8 cellular contexts compared by ENCODE assay signal in the genomic region with DNA sequence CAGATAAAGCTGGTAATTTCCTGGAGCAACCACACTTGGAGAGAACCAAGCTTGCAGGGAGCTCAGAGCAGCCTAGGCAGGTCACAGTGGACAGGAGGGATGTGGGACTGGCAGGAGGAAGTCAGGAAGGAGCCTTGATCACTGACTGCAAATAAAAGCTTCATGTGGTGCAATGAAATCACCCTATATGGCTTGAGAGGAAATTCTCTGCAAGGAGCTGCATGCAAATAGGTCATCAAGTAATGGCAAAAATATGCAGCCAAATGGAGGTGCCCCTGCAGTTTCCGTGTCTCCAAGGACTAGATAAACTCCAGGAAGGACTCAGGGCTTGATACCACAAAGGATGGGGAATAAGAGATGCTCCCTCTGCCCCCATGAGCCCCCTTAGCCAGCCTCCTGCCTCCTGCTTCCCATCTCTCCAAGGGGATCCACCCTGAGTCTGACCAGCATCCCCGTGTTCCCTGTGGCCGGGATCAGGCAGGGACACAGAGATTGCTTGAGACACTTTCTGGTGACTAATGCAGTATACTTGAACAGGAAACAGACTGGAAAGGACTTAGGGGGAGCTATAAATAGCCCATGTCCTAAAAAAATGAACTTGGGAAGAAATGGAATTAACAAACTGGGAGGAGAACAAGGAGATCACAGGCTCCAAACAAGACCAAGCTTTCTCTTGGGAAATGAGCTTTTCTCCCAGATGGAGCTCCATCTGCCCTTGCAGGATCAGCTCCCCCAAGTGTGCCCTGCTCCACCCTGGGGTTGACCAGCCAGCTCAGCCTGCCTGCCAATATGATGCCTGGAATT. TPM values are rescaled to one million over a fixed set of nuclear protein-coding genes. Genes with fewer than 3 reads are reported as not detected.
A peak's percentile ranks its signal among the peaks of the same experiment; 100 is the strongest.
DNase-seq lines count a peak whose midpoint lies in the region; ATAC-seq and TF ChIP-seq lines count a peak whose summit lies in the region.

No MANE protein-coding gene starts in this region.

- peak overlapping the region; percentile 96 for H3K27ac ChIP-seq in mesodermal cell (ENCODE audit: low read depth, low read length, severe bottlenecking)

- TF ChIP-seq CTCF in choroid plexus epithelial cell (conservative IDR thresholded peaks at IDR 0.05; ENCODE audit: low read depth, low read length) = no peak

- no peaks in the 10 kb centered on the region for H3K36me3 ChIP-seq in mesodermal cell (ENCODE audit: control insufficient read depth, insufficient read depth, low read length)

- H3K4me3 ChIP-seq in choroid plexus epithelial cell (ENCODE audit: low read depth, low read length) = peak overlapping the region; percentile 17
- peak overlapping the region; percentile 6 for H3K4me3 ChIP-seq in mesodermal cell (ENCODE audit: extremely low read depth, insufficient read depth, low read length, poor library complexity, severe bottlenecking)

- DNase-seq in D341Med (ENCODE audit: low spot score) (peak; percentile 56), NCI-H526 treated with DMSO at 0.1 percent for 48 hours (lab: John Stamatoyannopoulos, UW) (peak; percentile 15), choroid plexus epithelial cell (ENCODE audit: low read depth) (peak; percentile 92), COR-L47 (lab: John Stamatoyannopoulos, UW) (no peak), NCI-H128 (lab: John Stamatoyannopoulos, UW; ENCODE audit: unreplicated experiment) (no peak)
- no peak for DNase-seq in activated CD4-positive, CD25-positive, alpha-beta regulatory T cell treated with anti-CD3 and anti-CD28 coated beads, Interleukin-2, amount 50 U/mL, for 72 hours

- no peak for ATAC-seq in GM18498 (IDR thresholded peaks at IDR 0.05; ENCODE audit: unreplicated experiment)

- H3K9me3 ChIP-seq in mesodermal cell (ENCODE audit: control insufficient read depth, low read length) = no peaks in the 10 kb centered on the region

- H3K4me1 ChIP-seq in mesodermal cell (ENCODE audit: control insufficient read depth, insufficient read depth, low read length, poor library complexity, severe bottlenecking) = peaks cover 49% of the 10 kb centered on the region

- WGBS in mesodermal cell (ENCODE audit: insufficient coverage in 2 of 2), 2 experiments = 31 to 36% methylated on average over 3 of the region's 3 CpGs

RNA-seq across cellular contexts. Expression of gene MICAL2, which starts 23.9 kb away (rescaled TPM):
- 99.2 TPM for polyA plus RNA-seq in mesodermal cell (2013, experiment 1 of 2)
- polyA plus RNA-seq in mesodermal cell (2013, experiment 2 of 2) = 85.1 TPM

Comparison
In these comparisons a context has a peak if more than half of its experiments do, and no peak if none do; other contexts are left out.
1. DNase-seq: peak in D341Med (single experiment), NCI-H526 treated with DMSO at 0.1 percent for 48 hours (single experiment) and choroid plexus epithelial cell (single experiment); none in COR-L47 (single experiment), NCI-H128 (single experiment) and activated CD4-positive, CD25-positive, alpha-beta regulatory T cell treated with anti-CD3 and anti-CD28 coated beads, Interleukin-2, amount 50 U/mL, for 72 hours (single experiment).